9 cellular contexts compared by ENCODE assay signal in the genomic region with DNA sequence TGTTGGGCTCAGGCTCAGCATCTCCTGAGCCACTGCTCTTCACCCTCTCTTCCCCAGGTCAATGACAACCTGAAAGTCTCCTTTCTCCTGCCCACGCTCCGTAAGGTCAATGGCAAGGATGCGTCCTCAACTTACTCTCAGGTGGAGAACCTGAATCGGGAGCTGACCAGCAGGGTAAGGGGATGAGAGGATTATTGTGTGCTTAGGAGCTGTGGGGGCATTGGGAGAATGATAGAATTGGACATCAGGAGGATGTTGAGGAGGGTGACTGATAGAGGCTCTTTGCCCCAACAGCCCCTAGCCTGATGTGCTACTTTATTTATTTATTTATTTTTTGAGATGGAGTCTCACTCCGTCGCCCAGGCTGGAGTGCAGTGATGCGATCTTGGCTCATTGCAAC. TPM values are rescaled to one million over a fixed set of nuclear protein-coding genes. Genes with fewer than 3 reads are reported as not detected.
DNase-seq lines count a peak whose midpoint lies in the region; ATAC-seq and TF ChIP-seq lines count a peak whose summit lies in the region.
"Had no signal": no experiment of that assay in that cellular context is flagged by ENCODE, and none has a peak within 500 bp of the region (broad histone marks: within the 10 kb centered on the region; RNA-seq: fewer than 3 reads in every experiment).

No MANE protein-coding gene starts in this region.

- TF ChIP-seq CTCF in KMS-11 (conservative IDR thresholded peaks at IDR 0.05; ENCODE audit: low read depth, low read length): no peak
- no peak for TF ChIP-seq CTCF in chondrocyte (IDR thresholded peaks at IDR 0.05)
- no peak for TF ChIP-seq CTCF in nephron progenitor cell (IDR thresholded peaks at IDR 0.05)

- H3K4me2 ChIP-seq in KMS-11: peak overlapping the region; percentile 94; the same call in 1 of the 2 replicates

- no peaks in the 10 kb centered on the region for H4K20me1 ChIP-seq in KMS-11 (ENCODE audit: insufficient read depth)

- H3K27ac Mint-ChIP-seq in CD4-positive, alpha-beta memory T cell: peak overlapping the region in 5 of 7 donors; percentile 8 to 80 (median 60)
- H3K27ac Mint-ChIP-seq in chondrocyte (ENCODE audit: unreplicated experiment): no peak overlapping the region
- no peak overlapping the region for H3K27ac Mint-ChIP-seq in nephron progenitor cell

- no peaks in the 10 kb centered on the region for H3K9me3 Mint-ChIP-seq in CD4-positive, alpha-beta memory T cell
- H3K9me3 Mint-ChIP-seq in chondrocyte (ENCODE audit: low read depth) (no peaks in the 10 kb centered on the region), nephron progenitor cell (no peaks in the 10 kb centered on the region)

- CTCF ChIA-PET in CD4-positive, alpha-beta memory T cell (lab: Charles Lee; ENCODE audit: partially characterized antibody): interaction anchor here (0.9 to 5.6 kb wide), 11 partner anchors 16 to 80 kb away, joined by 3 to 36 read pairs (median 6); partner anchors contain the start of gene PRKRIP1

- peaks cover 4 to 13% of the 10 kb centered on the region in 2 donors for H3K36me3 Mint-ChIP-seq in CD4-positive, alpha-beta memory T cell
- H3K36me3 Mint-ChIP-seq in chondrocyte (ENCODE audit: low read depth) (no peaks in the 10 kb centered on the region), nephron progenitor cell (ENCODE audit: low read depth) (peaks cover 17% of the 10 kb centered on the region)

- H3K36me3 ChIP-seq in CD4-positive, alpha-beta memory T cell (ENCODE audit: insufficient read depth, low read length): peaks cover 10% of the 10 kb centered on the region
- no peaks in the 10 kb centered on the region for H3K36me3 ChIP-seq in KMS-11 (ENCODE audit: insufficient read depth)
- H3K36me3 ChIP-seq: pancreas had no signal

- H3K9me3 ChIP-seq in CD4-positive, alpha-beta memory T cell (ENCODE audit: control insufficient read depth in 1 of 2, low read length in 2 of 2): no peaks in the 10 kb centered on the region
- H3K9me3 ChIP-seq: pancreas had no signal

- H2AFZ ChIP-seq in KMS-11 (ENCODE audit: low read depth): no peak overlapping the region

- H3K9ac ChIP-seq in KMS-11: no peak overlapping the region

- peak overlapping the region; percentile 83 to 94 (median 91) for H3K4me3 Mint-ChIP-seq in CD4-positive, alpha-beta memory T cell
- peak overlapping the region; percentile 97 for H3K4me3 Mint-ChIP-seq in chondrocyte (ENCODE audit: unreplicated experiment)
- H3K4me3 Mint-ChIP-seq in nephron progenitor cell: peak overlapping the region; percentile 97

- peaks cover 26% of the 10 kb centered on the region; the same call in 1 of the 2 replicates for H3K79me2 ChIP-seq in KMS-11 (ENCODE audit: insufficient read depth, low read depth)

- H3K27ac ChIP-seq in CD4-positive, alpha-beta memory T cell (ENCODE audit: low read depth, low read length): no peak overlapping the region
- H3K27ac ChIP-seq in KMS-11: no peak overlapping the region
- H3K27ac ChIP-seq: pancreas had no signal

- no peak overlapping the region for H3K4me3 ChIP-seq in CD4-positive, alpha-beta memory T cell (ENCODE audit: low read length in 2 of 2)
- H3K4me3 ChIP-seq in KMS-11 (IDR thresholded peaks at IDR 0.05; ENCODE audit: insufficient read depth, low read depth, low read length): no peak overlapping the region

- no peak for ATAC-seq in HG03159 (IDR thresholded peaks at IDR 0.05; ENCODE audit: unreplicated experiment)

- no peaks in the 10 kb centered on the region for H3K27me3 Mint-ChIP-seq in CD4-positive, alpha-beta memory T cell
- H3K27me3 Mint-ChIP-seq in chondrocyte (ENCODE audit: low read depth) (no peaks in the 10 kb centered on the region), nephron progenitor cell (ENCODE audit: low read depth, poor library complexity) (peaks cover 3% of the 10 kb centered on the region)

- no peak for DNase-seq in CD4-positive, alpha-beta memory T cell
- DNase-seq in chondrocyte (ENCODE audit: low spot score) (no peak), nephron progenitor cell (no peak), cerebellar nuclear complex (lab: John Stamatoyannopoulos, UW) (no peak), ecto neural progenitor cell (ENCODE audit: low spot score) (no peak), superior temporal gyrus (ENCODE audit: extremely low spot score) (no peak)

- H3K4me1 Mint-ChIP-seq in CD4-positive, alpha-beta memory T cell: peaks cover 8 to 48% (median 27%) of the 10 kb centered on the region in 4 donors
- peaks cover 19% of the 10 kb centered on the region for H3K4me1 Mint-ChIP-seq in chondrocyte (ENCODE audit: low read depth)
- H3K4me1 Mint-ChIP-seq in nephron progenitor cell: peaks cover 31% of the 10 kb centered on the region

- POLR2A ChIA-PET in CD4-positive, alpha-beta memory T cell (lab: Charles Lee; ENCODE audit: partially characterized antibody): interaction anchor here (0.8 to 4.0 kb wide), 9 partner anchors 18 to 70 kb away, joined by 3 to 27 read pairs (median 9); partner anchors contain the start of genes ORAI2 and PRKRIP1

- no peaks in the 10 kb centered on the region for H3K27me3 ChIP-seq in CD4-positive, alpha-beta memory T cell (ENCODE audit: insufficient read depth, low read length)
- no peaks in the 10 kb centered on the region for H3K27me3 ChIP-seq in KMS-11 (ENCODE audit: insufficient read depth, low read depth)
- H3K27me3 ChIP-seq: pancreas had no signal

- intact Hi-C loops in CD4-positive, alpha-beta memory T cell (cut with micrococcal nuclease): no loop called here

- H3K4me1 ChIP-seq in CD4-positive, alpha-beta memory T cell (ENCODE audit: insufficient read depth, low read length): peaks cover 30% of the 10 kb centered on the region
- H3K4me1 ChIP-seq in KMS-11 (ENCODE audit: low read depth, poor library complexity, severe bottlenecking): peaks cover 22% of the 10 kb centered on the region

RNA-seq across cellular contexts. Expression of gene LRWD1, which starts 1.3 kb away (rescaled TPM):
- total RNA-seq in CD4-positive, alpha-beta memory T cell: 10 to 100 TPM; 26.0 to 28.5 TPM
- 10 to 100 TPM; 12.9 to 15.2 TPM for polyA plus RNA-seq in CD4-positive, alpha-beta memory T cell
- total RNA-seq in chondrocyte: 16.1 to 18.5 TPM (median 16.7 TPM) in 3 replicates

RNA-seq across cellular contexts. Expression of gene ALKBH4, which starts 1.4 kb away (rescaled TPM):
- total RNA-seq in CD4-positive, alpha-beta memory T cell: 10 to 100 TPM; 11.8 to 11.9 TPM
- 10 to 100 TPM; 15.7 to 16.6 TPM for polyA plus RNA-seq in CD4-positive, alpha-beta memory T cell
- 6.9 to 12.2 TPM (median 9.2 TPM) in 3 replicates for total RNA-seq in chondrocyte

RNA-seq across cellular contexts. Expression of gene POLR2J, which starts 12.6 kb away (rescaled TPM):
- 10 to 100 TPM; 35.8 to 38.2 TPM for total RNA-seq in CD4-positive, alpha-beta memory T cell
- 100 to 1,000 TPM; 122 to 126 TPM for polyA plus RNA-seq in CD4-positive, alpha-beta memory T cell
- 33.1 to 41.0 TPM (median 36.6 TPM) in 3 replicates for total RNA-seq in chondrocyte

RNA-seq across cellular contexts. Expression of gene ORAI2, which starts 32.7 kb away (rescaled TPM):
- 10 to 100 TPM; 29.0 to 31.6 TPM for total RNA-seq in CD4-positive, alpha-beta memory T cell
- polyA plus RNA-seq in CD4-positive, alpha-beta memory T cell: 10 to 100 TPM; 42.9 to 53.3 TPM
- 47.4 to 55.1 TPM (median 54.0 TPM) in 3 replicates for total RNA-seq in chondrocyte

RNA-seq across cellular contexts. Expression of gene RASA4B, which starts 51.5 kb away (rescaled TPM):
- total RNA-seq in CD4-positive, alpha-beta memory T cell: 10 to 100 TPM; 15.2 to 15.8 TPM
- polyA plus RNA-seq in CD4-positive, alpha-beta memory T cell: 10 to 100 TPM in 1 of 2 donors, 1 to 10 TPM in 1; 5.0 to 11.5 TPM
- 7.5 to 12.3 TPM (median 9.9 TPM) in 3 replicates for total RNA-seq in chondrocyte

Comparison
In these comparisons a context has a peak if more than half of its experiments do, and no peak if none do; other contexts are left out.
1. H3K27ac Mint-ChIP-seq: peak in CD4-positive, alpha-beta memory T cell (5 of 7); none in chondrocyte (single experiment) and nephron progenitor cell (single experiment).
2. Peak in every context shown above with its lines, with median percentiles within 50 percentile points of each other: H3K4me3 Mint-ChIP-seq.